8 cellular contexts compared by ENCODE assay signal in genomic region chr19:36527873-36528193, GRCh38. TPM values are rescaled to one million over a fixed set of nuclear protein-coding genes. Genes with fewer than 3 reads are reported as not detected.
DNase-seq lines count a peak whose midpoint lies in the region; ATAC-seq and TF ChIP-seq lines count a peak whose summit lies in the region.

No MANE protein-coding gene starts in this region.

- H3K4me3 ChIP-seq in body of pancreas (peak overlapping the region; percentile 39 to 54), mesendoderm (ENCODE audit: low read length) (peak overlapping the region; percentile 98), aorta (ENCODE audit: low read length in 2 of 2) (peak overlapping the region; percentile 4 to 89)

- H3K4me2 ChIP-seq in mesendoderm (ENCODE audit: low read length) = peak overlapping the region; percentile 33

- no peak for ATAC-seq in stimulated activated naive CD8-positive, alpha-beta T cell treated with anti-CD3 and anti-CD28 coated beads, Interleukin-15, Interleukin-2, amounts not matched to agents 100 U/mL and 50 U/mL, for 24 hours
- no peak for ATAC-seq in body of pancreas
- ATAC-seq in aorta (ENCODE audit: low FRiP score) = no peak

- H3K36me3 ChIP-seq in body of pancreas (replicated peaks in 1 of 2; ENCODE audit: insufficient read depth in 1 of 2, low read depth in 2 of 2) (peaks cover 0 to 4% of the 10 kb centered on the region in 2 donors), mesendoderm (ENCODE audit: control insufficient read depth, insufficient read depth, low read length) (peaks cover 3% of the 10 kb centered on the region), aorta (ENCODE audit: control insufficient read depth in 1 of 2, insufficient read depth in 2 of 2, low read length in 1 of 2) (peaks cover 2 to 8% of the 10 kb centered on the region in 2 donors)

- no peak overlapping the region for H4K8ac ChIP-seq in mesendoderm (ENCODE audit: low read depth, low read length)

- H3K36me3 Mint-ChIP-seq in stimulated activated naive CD8-positive, alpha-beta T cell treated with anti-CD3 and anti-CD28 coated beads, Interleukin-15, Interleukin-2, amounts not matched to agents 100 ng/mL and 50 ng/mL, for 24 hours (ENCODE audit: low read depth) = peaks cover 62% of the 10 kb centered on the region

- H3K18ac ChIP-seq in mesendoderm (ENCODE audit: low read length) = peak overlapping the region; percentile 94

- H3K9ac ChIP-seq in mesendoderm (ENCODE audit: low read length) = peak overlapping the region; percentile 100

- peaks cover 22% of the 10 kb centered on the region for H3K4me1 ChIP-seq in body of pancreas
- peaks cover 4% of the 10 kb centered on the region for H3K4me1 ChIP-seq in mesendoderm (ENCODE audit: control insufficient read depth, low read depth, low read length)
- H3K4me1 ChIP-seq in aorta (ENCODE audit: control insufficient read depth in 1 of 2, insufficient read depth in 2 of 2, low read length in 2 of 2) = peaks cover 0 to 5% of the 10 kb centered on the region in 2 donors

- peaks cover 31% of the 10 kb centered on the region for H3K79me2 ChIP-seq in mesendoderm (ENCODE audit: control insufficient read depth, insufficient read depth, low read length)

- peak overlapping the region; percentile 100 for H3K56ac ChIP-seq in mesendoderm (ENCODE audit: low read length)

- H3K27ac Mint-ChIP-seq in stimulated activated naive CD8-positive, alpha-beta T cell treated with anti-CD3 and anti-CD28 coated beads, Interleukin-15, Interleukin-2, amounts not matched to agents 100 ng/mL and 50 ng/mL, for 24 hours = peak overlapping the region; percentile 99

- peak overlapping the region; percentile 81 to 92 (median 86) for H3K27ac ChIP-seq in body of pancreas
- H3K27ac ChIP-seq in mesendoderm (ENCODE audit: low read depth, low read length) = peak overlapping the region; percentile 86
- H3K27ac ChIP-seq in aorta (ENCODE audit: low read depth in 1 of 2, low read length in 2 of 2) = peak overlapping the region; percentile 46 to 60

- no peak overlapping the region for H2BK15ac ChIP-seq in mesendoderm (replicated peaks; ENCODE audit: low read depth)

- no peak overlapping the region for H3K23ac ChIP-seq in mesendoderm (ENCODE audit: low read length)

- H4K5ac ChIP-seq in mesendoderm (ENCODE audit: low read length) = no peak overlapping the region

- TF ChIP-seq POLR2A in body of pancreas (IDR thresholded peaks at IDR 0.05) = no peak

- no peak for DNase-seq in stimulated activated naive CD8-positive, alpha-beta T cell treated with anti-CD3 and anti-CD28 coated beads, Interleukin-15, Interleukin-2, amounts not matched to agents 100 U/mL and 50 U/mL, for 24 hours
- DNase-seq in body of pancreas = no peak
- no peak for DNase-seq in mesendoderm
- no peak for DNase-seq in aorta
- no peak for DNase-seq in DMS79 treated with DMSO at 0.1 percent for 48 hours (lab: John Stamatoyannopoulos, UW)
- DNase-seq in iPS-NIHi11 (ENCODE audit: low spot score) = no peak
- DNase-seq in RPMI8226 = no peak

- H3K4me3 Mint-ChIP-seq in stimulated activated naive CD8-positive, alpha-beta T cell treated with anti-CD3 and anti-CD28 coated beads, Interleukin-15, Interleukin-2, amounts not matched to agents 100 ng/mL and 50 ng/mL, for 24 hours = peak overlapping the region; percentile 93

- 1% methylated on average over 13 of the region's 13 CpGs for WGBS in body of pancreas, 2 donors
- WGBS in mesendoderm (ENCODE audit: extremely low coverage, insufficient coverage, low lambda C conversion rate) = no CpG with 5 or more reads among the region's 13 CpGs
- 0 to 1% methylated on average over 13 of the region's 13 CpGs for WGBS in aorta, 2 donors

- H2AK5ac ChIP-seq in mesendoderm (ENCODE audit: low read length) = no peak overlapping the region

- H2BK5ac ChIP-seq in mesendoderm (ENCODE audit: low read length) = peak overlapping the region; percentile 92

- intact Hi-C loops in body of pancreas (cut with DNase I) = no loop called here
- intact Hi-C loops in aorta (cut with DNase I) = loop anchor here in 1 of 2 donors (5.0 kb wide), 1 partner anchor 319 kb away; no protein-coding TSS in a partner anchor

- H3K79me1 ChIP-seq in mesendoderm (ENCODE audit: low read length) = peaks cover 7% of the 10 kb centered on the region

- no peaks in the 10 kb centered on the region for H3K27me3 Mint-ChIP-seq in stimulated activated naive CD8-positive, alpha-beta T cell treated with anti-CD3 and anti-CD28 coated beads, Interleukin-15, Interleukin-2, amounts not matched to agents 100 ng/mL and 50 ng/mL, for 24 hours

- H3K9me3 ChIP-seq in body of pancreas (peaks cover 0 to 5% (median 0%) of the 10 kb centered on the region in 3 donors), aorta (ENCODE audit: control insufficient read depth, low read length) (peaks cover 3% of the 10 kb centered on the region)

- H3K27me3 ChIP-seq in body of pancreas = no peaks in the 10 kb centered on the region
- no peaks in the 10 kb centered on the region for H3K27me3 ChIP-seq in mesendoderm (ENCODE audit: insufficient read depth, low read length, poor library complexity)
- no peaks in the 10 kb centered on the region for H3K27me3 ChIP-seq in aorta (ENCODE audit: control insufficient read depth in 1 of 2, insufficient read depth in 2 of 2, low read length in 1 of 2)

- H3K4me1 Mint-ChIP-seq in stimulated activated naive CD8-positive, alpha-beta T cell treated with anti-CD3 and anti-CD28 coated beads, Interleukin-15, Interleukin-2, amounts not matched to agents 100 ng/mL and 50 ng/mL, for 24 hours (ENCODE audit: low read depth) = peaks cover 32% of the 10 kb centered on the region

- H3K4ac ChIP-seq in mesendoderm (ENCODE audit: low read depth, low read length) = no peak overlapping the region

- no peak overlapping the region for H2BK120ac ChIP-seq in mesendoderm (ENCODE audit: low read depth, low read length)

- no peak for TF ChIP-seq CTCF in body of pancreas (IDR thresholded peaks at IDR 0.05)

- H3K9me3 Mint-ChIP-seq in stimulated activated naive CD8-positive, alpha-beta T cell treated with anti-CD3 and anti-CD28 coated beads, Interleukin-15, Interleukin-2, amounts not matched to agents 100 ng/mL and 50 ng/mL, for 24 hours = peaks cover 35% of the 10 kb centered on the region

RNA-seq across cellular contexts. Expression of gene ZNF260, which starts 0.2 kb away (rescaled TPM):
- 10 to 100 TPM in 1 of 2 donors, 1 to 10 TPM in 1; 3.0 to 16.3 TPM for total RNA-seq in body of pancreas
- 16.3 TPM for polyA plus RNA-seq in mesendoderm (2013, experiment 1 of 2)
- polyA plus RNA-seq in mesendoderm (2013, experiment 2 of 2) = 16.2 TPM
- total RNA-seq in aorta = 1 to 10 TPM; 7.2 to 9.1 TPM
- polyA plus RNA-seq in aorta = 1 to 10 TPM; 3.5 to 4.1 TPM

RNA-seq across cellular contexts. Expression of gene ZNF566, which starts 38.5 kb away (rescaled TPM):
- total RNA-seq in body of pancreas (1 to 10 TPM; 4.4 to 9.9 TPM), aorta (10 to 100 TPM; 13.6 to 16.5 TPM)
- polyA plus RNA-seq in mesendoderm (2013, experiment 1 of 2) = 7.5 TPM
- polyA plus RNA-seq in mesendoderm (2013, experiment 2 of 2) = 7.4 TPM
- 10 to 100 TPM in 1 of 2 donors, 1 to 10 TPM in 1; 8.0 to 10.0 TPM for polyA plus RNA-seq in aorta

RNA-seq across cellular contexts. Expression of gene ZNF529, which starts 45.3 kb away (rescaled TPM):
- 1 to 10 TPM; 3.3 to 7.0 TPM for total RNA-seq in body of pancreas
- polyA plus RNA-seq in mesendoderm (2013, experiment 1 of 2) = 7.5 TPM
- polyA plus RNA-seq in mesendoderm (2013, experiment 2 of 2) = 7.7 TPM
- total RNA-seq in aorta = 10 to 100 TPM; 11.7 to 17.5 TPM
- 1 to 10 TPM; 3.4 to 4.5 TPM for polyA plus RNA-seq in aorta

Comparison
In these comparisons a context has a peak if more than half of its experiments do, and no peak if none do; other contexts are left out.
1. H3K4me3 ChIP-seq: peak in every context shown above with its lines; median percentile 98 in mesendoderm; 46 in body of pancreas; 46 in aorta.